In genomic region chr10:75508239-75508813, GRCh38 we compare ENCODE assay signal across 11 cellular contexts.
A peak's percentile ranks its signal among the peaks of the same experiment; 100 is the strongest.
DNase-seq lines count a peak whose midpoint lies in the region; FAIRE-seq and TF ChIP-seq lines count a peak whose summit lies in the region.
"Had no signal": no experiment of that assay in that cellular context is flagged by ENCODE, and none has a peak within 500 bp of the region (broad histone marks: within the 10 kb centered on the region; RNA-seq: fewer than 3 reads in every experiment).

No MANE protein-coding gene starts in this region.

- no peaks in the 10 kb centered on the region for H3K27me3 ChIP-seq in keratinocyte (ENCODE audit: control insufficient read depth, extremely low read depth, insufficient read depth, low read length)

- no peak overlapping the region for H3K27ac ChIP-seq in keratinocyte (ENCODE audit: control insufficient read depth, insufficient read depth, low read length)

- no peak overlapping the region for H2AFZ ChIP-seq in keratinocyte (ENCODE audit: control insufficient read depth, low read length)

- H3K4me1 ChIP-seq in keratinocyte (ENCODE audit: control insufficient read depth, extremely low read depth, insufficient read depth, low read length) = peaks cover 10% of the 10 kb centered on the region

- dilution Hi-C loops in keratinocyte (cut with MboI; ENCODE audit: extremely low pct_ligation_motif_present, low sequenced_read_pairs) = no loop called here

- no peak for FAIRE-seq in keratinocyte (lab: Jason Lieb, UNC)
- FAIRE-seq in urothelium cell line (lab: Jason Lieb, UNC) = no peak

- H3K79me2 ChIP-seq in keratinocyte (ENCODE audit: control insufficient read depth, insufficient read depth, low read length) = no peaks in the 10 kb centered on the region

- H3K9me3 Mint-ChIP-seq in MCF 10A (ENCODE audit: unreplicated experiment) (no peaks in the 10 kb centered on the region), endothelial cell (ENCODE audit: unreplicated experiment) (no peaks in the 10 kb centered on the region)
- H3K9me3 Mint-ChIP-seq: activated B cell treated with CpG ODN at 0.5 μM for 24 hours had no signal

- H3K4me3 ChIP-seq in keratinocyte (ENCODE audit: control insufficient read depth in 2 of 3, extremely low read depth in 1 of 3, insufficient read depth in 2 of 3, low read depth in 1 of 3, low read length in 3 of 3) = no peak overlapping the region

- no peak overlapping the region for H3K9ac ChIP-seq in keratinocyte (ENCODE audit: control insufficient read depth, extremely low read depth, insufficient read depth, low read length)

- no peaks in the 10 kb centered on the region for H4K20me1 ChIP-seq in keratinocyte (ENCODE audit: control insufficient read depth, extremely low read depth, insufficient read depth, low read length)

- in situ Hi-C loops in T47D (cut with HindIII; ENCODE audit: low pct_unique_long_range_greater_than_20kb, low sequenced_read_pairs) = no loop called here

- no peaks in the 10 kb centered on the region for H3K36me3 ChIP-seq in keratinocyte (ENCODE audit: control insufficient read depth in 2 of 2, extremely low read depth in 1 of 2, insufficient read depth in 2 of 2, low read length in 2 of 2)

- H3K4me2 ChIP-seq in keratinocyte (ENCODE audit: control insufficient read depth, extremely low read depth, insufficient read depth, low read depth, low read length) = peak overlapping the region; percentile 43

- POLR2A ChIA-PET in MCF 10A (lab: Yijun Ruan, JAX) = interaction anchor here (0.8 to 1.7 kb wide), 3 partner anchors 39 to 106 kb away, joined by 4 to 15 read pairs (median 8); partner anchors contain the start of gene ZNF503

- no peaks in the 10 kb centered on the region for H3K27me3 Mint-ChIP-seq in MCF 10A (ENCODE audit: insufficient read depth, unreplicated experiment)
- no peaks in the 10 kb centered on the region for H3K27me3 Mint-ChIP-seq in endothelial cell (ENCODE audit: unreplicated experiment)

- BruUV-seq in MCF 10A (replicated peaks; lab: Mats Ljungman, UMichigan) = no TSS peak

- no peak overlapping the region for H3K27ac Mint-ChIP-seq in MCF 10A (ENCODE audit: low read depth, unreplicated experiment)
- H3K27ac Mint-ChIP-seq in endothelial cell (ENCODE audit: unreplicated experiment) = no peak overlapping the region
- H3K27ac Mint-ChIP-seq: activated B cell treated with CpG ODN at 0.5 μM for 24 hours had no signal

- H3K9me3 ChIP-seq in keratinocyte (ENCODE audit: control insufficient read depth, low read depth, low read length) = no peaks in the 10 kb centered on the region

- no peaks in the 10 kb centered on the region for H3K9me1 ChIP-seq in keratinocyte (ENCODE audit: control insufficient read depth, extremely low read depth, insufficient read depth, low read length)

- CTCF ChIA-PET in MCF 10A (lab: Yijun Ruan, JAX) = interaction anchor here (1.4 kb wide), 1 partner anchor 78 kb away, joined by 3 read pairs; no protein-coding TSS in a partner anchor

- peaks cover 19% of the 10 kb centered on the region for H3K4me1 Mint-ChIP-seq in MCF 10A (ENCODE audit: insufficient read depth, unreplicated experiment)
- H3K4me1 Mint-ChIP-seq in endothelial cell (ENCODE audit: unreplicated experiment) = peaks cover 3% of the 10 kb centered on the region
- H3K4me1 Mint-ChIP-seq: activated B cell treated with CpG ODN at 0.5 μM for 24 hours had no signal

- DNase-seq in T47D (ENCODE audit: low read depth in 1 of 2, low spot score in 1 of 2) (peak; percentile 16 to 58), MCF 10A (ENCODE audit: unreplicated experiment) (no peak), SW480 (ENCODE audit: low spot score) (peak; percentile 26), keratinocyte (ENCODE audit: low read depth, low spot score) (no peak), urothelium cell line (ENCODE audit: low spot score) (peak; percentile 59), T-helper 9 cell (no peak), endothelial cell (ENCODE audit: low spot score) (no peak)
- DNase-seq in stimulated activated CD8-positive, alpha-beta memory T cell treated with anti-CD3 and anti-CD28 coated beads, Interleukin-4, amount 100 ng/mL, for 48 hours = no peak
- DNase-seq: activated B cell treated with CpG ODN at 0.5 μM for 24 hours; activated effector memory CD4-positive, alpha-beta T cell treated with anti-CD3 and anti-CD28 coated beads, Interleukin-2, amount 50 U/mL, for 16 hours; effector CD8-positive, alpha-beta T cell had no signal

- intact Hi-C loops in MCF 10A (cut with micrococcal nuclease) = no loop called here

- H3K36me3 Mint-ChIP-seq in MCF 10A (ENCODE audit: insufficient read depth, unreplicated experiment) = no peaks in the 10 kb centered on the region
- H3K36me3 Mint-ChIP-seq in endothelial cell (ENCODE audit: low read depth, unreplicated experiment) = peaks cover 7% of the 10 kb centered on the region

- H3K4me3 Mint-ChIP-seq in MCF 10A (ENCODE audit: unreplicated experiment) = no peak overlapping the region
- H3K4me3 Mint-ChIP-seq in endothelial cell (ENCODE audit: unreplicated experiment) = no peak overlapping the region
- H3K4me3 Mint-ChIP-seq: activated B cell treated with CpG ODN at 0.5 μM for 24 hours had no signal

- TF ChIP-seq CTCF in MCF 10A (IDR thresholded peaks at IDR 0.05; ENCODE audit: unreplicated experiment) (no peak), keratinocyte (optimal IDR thresholded peaks at IDR 0.05 in 1 of 3, IDR thresholded peaks at IDR 0.05 in 1 of 3, conservative IDR thresholded peaks at IDR 0.05 in 1 of 3; ENCODE audit: extremely low read depth in 1 of 3, insufficient read depth in 2 of 3, low read length in 3 of 3) (no peak), endothelial cell (IDR thresholded peaks at IDR 0.05; ENCODE audit: unreplicated experiment) (no peak)

Comparison
In these comparisons a context has a peak if more than half of its experiments do, and no peak if none do; other contexts are left out.
1. DNase-seq: peak in T47D (2 of 2), SW480 (single experiment) and urothelium cell line (single experiment); none in MCF 10A (single experiment), keratinocyte (single experiment), stimulated activated CD8-positive, alpha-beta memory T cell treated with anti-CD3 and anti-CD28 coated beads, Interleukin-4, amount 100 ng/mL, for 48 hours (single experiment), T-helper 9 cell (single experiment) and endothelial cell (single experiment).